In the genomic region with DNA sequence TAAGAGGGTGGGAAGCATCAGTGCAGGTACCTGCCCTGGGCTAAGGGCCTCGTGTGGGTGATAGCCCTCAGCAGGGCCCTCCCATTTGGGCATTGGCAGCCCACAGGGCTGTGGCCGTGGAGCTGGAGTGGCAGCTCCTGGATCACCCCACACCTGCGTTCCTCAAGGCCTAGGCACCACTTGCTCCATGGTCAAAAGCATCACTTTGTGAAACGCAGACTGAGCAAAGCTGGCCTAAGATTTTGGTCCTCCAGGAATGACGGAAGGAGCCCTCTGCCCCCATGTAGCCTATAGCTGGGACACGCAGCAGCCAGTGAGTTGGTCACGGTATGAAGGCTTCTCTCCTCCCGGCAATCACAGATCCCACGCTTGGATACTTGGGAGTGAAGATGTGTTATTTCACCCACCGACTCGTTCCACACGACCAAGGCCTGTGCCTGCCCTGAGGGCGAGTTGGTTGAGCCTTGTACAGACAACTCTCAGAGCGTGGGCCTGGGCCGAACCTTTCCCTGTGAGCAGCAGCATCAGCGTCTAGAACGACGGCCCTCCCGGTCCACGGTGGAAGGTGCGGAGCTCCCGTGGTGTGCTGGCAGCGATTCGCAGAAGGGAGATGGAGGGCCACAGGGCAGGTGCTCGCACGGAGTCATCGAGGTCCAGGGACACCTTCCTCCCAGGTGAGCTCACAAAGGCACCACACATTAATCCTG, we compare ENCODE assay signal across 11 cellular contexts. TPM values are rescaled to one million over a fixed set of nuclear protein-coding genes. Genes with fewer than 3 reads are reported as not detected.
DNase-seq lines count a peak whose midpoint lies in the region; ATAC-seq, FAIRE-seq and TF ChIP-seq lines count a peak whose summit lies in the region.
"Had no signal": no experiment of that assay in that cellular context is flagged by ENCODE, and none has a peak within 500 bp of the region (broad histone marks: within the 10 kb centered on the region; RNA-seq: fewer than 3 reads in every experiment).

No MANE protein-coding gene starts in this region.

- WGBS in A549 (ENCODE audit: missing lambda C conversion rate), result over 99% methylated on average over 20 of the region's 27 CpGs
- 92 to 97% methylated on average over 6 to 8 of the region's 27 CpGs for WGBS in esophagus squamous epithelium, 2 donors

- no peak for TF ChIP-seq RAD21 in A549 (conservative IDR thresholded peaks at IDR 0.05 in 1 of 2, IDR thresholded peaks at IDR 0.05 in 1 of 2)

- no peak for TF ChIP-seq EP300 in A549 (IDR thresholded peaks at IDR 0.05)

- CTCF ChIA-PET in A549 (lab: Yijun Ruan, JAX), result interaction anchor here (0.6 to 1.5 kb wide), 3 partner anchors 19 to 57 kb away, joined by 3 to 4 read pairs (median 3); no protein-coding TSS in a partner anchor

- H3K4me3 ChIP-seq in A549 (no peak overlapping the region), NT2/D1 (ENCODE audit: insufficient read length, low read depth) (no peak overlapping the region), esophagus squamous epithelium (peak overlapping the region in 3 of 4 donors; percentile 37 to 52 (median 47)), parathyroid adenoma (ENCODE audit: low read depth, low read length) (no peak overlapping the region)
- H3K4me3 ChIP-seq: BLaER1 had no signal

- H2AFZ ChIP-seq in parathyroid adenoma, result peak overlapping the region; percentile 81

- peaks cover 23% of the 10 kb centered on the region for H3K4me1 ChIP-seq in A549
- no peaks in the 10 kb centered on the region for H3K4me1 ChIP-seq in NT2/D1 (ENCODE audit: insufficient read depth, insufficient read length)
- H3K4me1 ChIP-seq in esophagus squamous epithelium, result peaks cover 18 to 38% (median 24%) of the 10 kb centered on the region in 3 donors
- H3K4me1 ChIP-seq in parathyroid adenoma, result no peaks in the 10 kb centered on the region

- H3K4me2 ChIP-seq in A549 (peak overlapping the region; percentile 93), parathyroid adenoma (ENCODE audit: low read length) (no peak overlapping the region)
- H3K4me2 ChIP-seq: BLaER1 had no signal

- peak overlapping the region; percentile 90 to 99 for H3K27ac ChIP-seq in A549
- peak overlapping the region; percentile 89 to 93 (median 90) for H3K27ac ChIP-seq in esophagus squamous epithelium
- peak overlapping the region; percentile 50 for H3K27ac ChIP-seq in parathyroid adenoma
- H3K27ac ChIP-seq: BLaER1 had no signal

- FAIRE-seq in A549 (lab: Jason Lieb, UNC), result no peak
- FAIRE-seq: islet of Langerhans had no signal

- peak overlapping the region; percentile 50 for H3K9ac ChIP-seq in NT2/D1 (ENCODE audit: insufficient read length, low read depth)
- no peak overlapping the region for H3K9ac ChIP-seq in parathyroid adenoma
- H3K9ac ChIP-seq: BLaER1 had no signal

- intact Hi-C loops in esophagus squamous epithelium (cut with DNase I), result no loop called here

- POLR2A ChIA-PET in A549 (lab: Yijun Ruan, JAX), result interaction anchor here (0.6 to 1.3 kb wide), 4 partner anchors 31 to 488 kb away, joined by 3 to 7 read pairs (median 4); a partner anchor contains a TSS

- TF ChIP-seq POLR2A in A549 (IDR thresholded peaks at IDR 0.05; ENCODE audit: low read length) (no peak), esophagus squamous epithelium (IDR thresholded peaks at IDR 0.05) (no peak)

- H3K9me3 ChIP-seq in A549 (no peaks in the 10 kb centered on the region), NT2/D1 (ENCODE audit: insufficient read depth, low read length) (no peaks in the 10 kb centered on the region), esophagus squamous epithelium (no peaks in the 10 kb centered on the region), parathyroid adenoma (ENCODE audit: control insufficient read depth, low read length) (no peaks in the 10 kb centered on the region)

- no peaks in the 10 kb centered on the region for H3K79me2 ChIP-seq in parathyroid adenoma

- DNase-seq in A549 (ENCODE audit: low read depth in 1 of 2, low spot score in 1 of 2), result no peak
- DNase-seq in NT2/D1 (ENCODE audit: low read depth, low spot score), result no peak
- no peak for DNase-seq in esophagus squamous epithelium (lab: John Stamatoyannopoulos, UW)
- DNase-seq in SIG-M5 (lab: John Stamatoyannopoulos, UW), result no peak
- no peak for DNase-seq in NCI-H2227 treated with DMSO at 0.1 percent for 48 hours (lab: John Stamatoyannopoulos, UW)
- no peak for DNase-seq in GM20000 (ENCODE audit: low spot score)
- no peak for DNase-seq in COR-L47 (lab: John Stamatoyannopoulos, UW)

- H3K36me3 ChIP-seq in NT2/D1 (ENCODE audit: insufficient read depth, insufficient read length, low read length) (peaks cover 8% of the 10 kb centered on the region), esophagus squamous epithelium (peaks cover 0 to under 1% (median 0%) of the 10 kb centered on the region in 3 donors), parathyroid adenoma (ENCODE audit: control insufficient read depth, insufficient read depth, low read length) (no peaks in the 10 kb centered on the region)
- H3K36me3 ChIP-seq: BLaER1 had no signal

- TF ChIP-seq CTCF in A549 (IDR thresholded peaks at IDR 0.05) (no peak), esophagus squamous epithelium (IDR thresholded peaks at IDR 0.05) (no peak), parathyroid adenoma (IDR thresholded peaks at IDR 0.05) (no peak), GM20000 (IDR thresholded peaks at IDR 0.05; ENCODE audit: extremely low read depth, missing control alignments) (no peak)

- H3K27me3 ChIP-seq in NT2/D1 (ENCODE audit: insufficient read depth, insufficient read length) (no peaks in the 10 kb centered on the region), esophagus squamous epithelium (no peaks in the 10 kb centered on the region), parathyroid adenoma (ENCODE audit: control insufficient read depth, insufficient read depth, low read length) (no peaks in the 10 kb centered on the region)
- H3K27me3 ChIP-seq: BLaER1 had no signal

- ATAC-seq in A549, result peak in 1 of 2 experiments; percentile 20; a peak in 2 of 6 replicates

TF ChIP-seq in A549, 52 proteins besides CTCF, POLR2A, EP300 and RAD21:
- TF ChIP-seq HEYL (CRISPR knock-in tag; IDR thresholded peaks at IDR 0.05) (no peak), POLR2AphosphoS2 (conservative IDR thresholded peaks at IDR 0.05; ENCODE audit: low read length) (no peak), RNF2 (IDR thresholded peaks at IDR 0.05; ENCODE audit: borderline replicate concordance, low read depth) (no peak), CHD2 (IDR thresholded peaks at IDR 0.05; ENCODE audit: low read length, partially characterized antibody) (no peak)
- TF ChIP-seq, protein P1, sequence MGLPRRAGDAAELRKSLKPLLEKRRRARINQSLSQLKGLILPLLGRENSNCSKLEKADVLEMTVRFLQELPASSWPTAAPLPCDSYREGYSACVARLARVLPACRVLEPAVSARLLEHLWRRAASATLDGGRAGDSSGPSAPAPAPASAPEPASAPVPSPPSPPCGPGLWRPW (IDR thresholded peaks at IDR 0.05), result no peak
- TF ChIP-seq, protein P2, sequence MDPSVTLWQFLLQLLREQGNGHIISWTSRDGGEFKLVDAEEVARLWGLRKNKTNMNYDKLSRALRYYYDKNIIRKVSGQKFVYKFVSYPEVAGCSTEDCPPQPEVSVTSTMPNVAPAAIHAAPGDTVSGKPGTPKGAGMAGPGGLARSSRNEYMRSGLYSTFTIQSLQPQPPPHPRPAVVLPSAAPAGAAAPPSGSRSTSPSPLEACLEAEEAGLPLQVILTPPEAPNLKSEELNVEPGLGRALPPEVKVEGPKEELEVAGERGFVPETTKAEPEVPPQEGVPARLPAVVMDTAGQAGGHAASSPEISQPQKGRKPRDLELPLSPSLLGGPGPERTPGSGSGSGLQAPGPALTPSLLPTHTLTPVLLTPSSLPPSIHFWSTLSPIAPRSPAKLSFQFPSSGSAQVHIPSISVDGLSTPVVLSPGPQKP (IDR thresholded peaks at IDR 0.05; ENCODE audit: low read depth, low read length), result no peak

RNA-seq across cellular contexts. Expression of a gene that starts 39.7 kb away (rescaled TPM):
- 0.03 and 0.06 TPM in 2 replicates for polyA plus RNA-seq in A549 (2011; rRNA removed)
- polyA plus RNA-seq in A549 (2012; cell fraction: cytosol; rRNA removed), result not detected in 2 replicates
- polyA plus RNA-seq in A549 (2012; cell fraction: nucleus; rRNA removed), result not detected in 2 replicates
- 0.01 TPM in 1 of 3 replicates, not detected in the others for polyA plus RNA-seq in A549 (2017; fragmentation: RNase III; extraction: RNeasy Plus Mini Kit Qiagen cat#74134 plus additional on column Dnase treatment)
- 0.10 TPM in 1 of 2 replicates, not detected in the other for polyA minus RNA-seq in A549 (2011; rRNA and poly(A)+ RNA removed)
- 10 to 100 TPM in 3 of 4 donors, 1 to 10 TPM in 1; 4.3 to 35.7 (median 25.5) TPM for total RNA-seq in esophagus squamous epithelium
- total RNA-seq: activated CD8-positive, alpha-beta memory T cell treated with anti-CD3 and anti-CD28 coated beads for 36 hours had no signal

Comparison
In these comparisons a context has a peak if more than half of its experiments do, and no peak if none do; other contexts are left out.
1. H3K4me3 ChIP-seq: peak in esophagus squamous epithelium (3 of 4); none in A549 (single experiment), NT2/D1 (single experiment) and parathyroid adenoma (single experiment).
2. Peak in every context shown above with its lines, with median percentiles within 50 percentile points of each other: H3K27ac ChIP-seq.